In the genomic region with DNA sequence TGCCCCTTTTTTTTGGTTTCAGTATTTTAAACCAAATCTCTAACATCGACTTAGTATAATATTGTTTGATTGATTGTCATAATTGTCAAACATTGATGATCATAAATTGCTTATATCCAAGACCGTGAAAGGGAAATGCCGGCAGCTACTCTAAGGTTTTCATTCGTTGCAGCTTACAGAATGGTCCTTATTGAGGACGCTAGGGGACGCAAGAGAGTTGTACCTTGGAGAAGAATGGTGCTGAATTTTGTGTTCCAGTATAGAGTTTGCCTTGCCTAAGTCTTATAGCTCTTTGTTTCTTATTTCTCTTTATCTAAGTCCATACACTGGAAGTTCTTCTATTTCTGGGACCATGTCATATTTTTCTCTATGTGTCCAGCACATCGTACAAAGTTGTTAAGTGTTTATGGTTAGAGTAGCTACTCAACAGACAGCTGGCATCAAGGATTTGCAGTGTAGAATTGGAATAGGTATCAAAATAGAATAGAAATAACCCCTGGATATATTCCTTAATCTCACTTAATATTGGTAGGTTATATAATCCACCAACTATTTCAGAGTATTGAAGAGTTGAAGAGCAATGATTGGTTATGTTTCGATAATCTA, we compare ENCODE assay signal across 8 cellular contexts.
DNase-seq lines count a peak whose midpoint lies in the region; TF ChIP-seq lines count a peak whose summit lies in the region.
"Not testable (repeated sequence)": the region's sequence is repeated elsewhere in the genome, so short reads cannot be mapped to it uniquely, and the experiment has no call there.

No MANE protein-coding gene starts in this region.

- peak; percentile 36 to 73 (median 40) for TF ChIP-seq CTCF in tibial nerve (IDR thresholded peaks at IDR 0.05)

- TF ChIP-seq POLR2A in tibial nerve (IDR thresholded peaks at IDR 0.05): not testable (repeated sequence)

- not testable (repeated sequence) for H3K36me3 ChIP-seq in SJCRH30, tibial nerve

- not testable (repeated sequence) for H3K4me1 ChIP-seq in SJCRH30
- peaks cover 0 to 14% (median 0%) of the 10 kb centered on the region in 4 donors for H3K4me1 ChIP-seq in tibial nerve

- not testable (repeated sequence) for H3K27me3 ChIP-seq in SJCRH30, tibial nerve

- 28 to 30% methylated on average over 8 of the region's 8 CpGs for WGBS in tibial nerve, 2 donors

- TF ChIP-seq EP300 in tibial nerve (IDR thresholded peaks at IDR 0.05): not testable (repeated sequence)

- H3K9me3 ChIP-seq in SJCRH30 (replicated peaks); tibial nerve: not testable (repeated sequence)

- DNase-seq in DMS53 treated with DMSO at 0.1 percent for 48 hours (lab: John Stamatoyannopoulos, UW; ENCODE audit: unreplicated experiment) (peak; percentile 0), NCI-H2227 (lab: John Stamatoyannopoulos, UW; ENCODE audit: unreplicated experiment) (peak; percentile 82), SJCRH30 (peak; percentile 19 to 57), brain pericyte (ENCODE audit: low read depth, low spot score) (peak; percentile 8), head of caudate nucleus (peak in 34 of 42 donors; percentile 23 to 86 (median 58)), myocyte (ENCODE audit: low read depth) (peak; percentile 76), tibial nerve (ENCODE audit: low spot score in 2 of 2) (peak in 1 of 2 donors; percentile 50)
- DNase-seq in Jurkat, Clone E6-1 (ENCODE audit: low read depth, low spot score): peak; percentile 3

- H3K27ac ChIP-seq in SJCRH30, tibial nerve: not testable (repeated sequence)

- intact Hi-C loops in head of caudate nucleus (cut with DNase I): not testable (repeated sequence)

- not testable (repeated sequence) for H3K4me3 ChIP-seq in Jurkat, Clone E6-1 (ENCODE audit: low read length); SJCRH30; tibial nerve
